22 cellular contexts compared by ENCODE assay signal in genomic region chr3:144477593-144477992, GRCh38.
"Had no signal": no experiment of that assay in that cellular context is flagged by ENCODE, and none has a peak within 500 bp of the region (broad histone marks: within the 10 kb centered on the region; RNA-seq: fewer than 3 reads in every experiment).

No MANE protein-coding gene starts in this region.

- H3K4me2 ChIP-seq: hepatocyte had no signal

- ATAC-seq: foreskin keratinocyte, gastrocnemius medialis, heart left ventricle, left colon, left lung, left ventricle myocardium superior, lower lobe of right lung, mucosa of descending colon had no signal

- H3K27ac ChIP-seq: coronary artery, dorsolateral prefrontal cortex, esophagus muscularis mucosa, foreskin keratinocyte, gastrocnemius medialis, heart left ventricle, hepatocyte, left lung, lower lobe of right lung had no signal

- H3K4me1 ChIP-seq: esophagus muscularis mucosa, foreskin keratinocyte, gastrocnemius medialis, heart left ventricle, left lung, lower lobe of right lung had no signal

- H3K9me3 ChIP-seq: esophagus muscularis mucosa, gastrocnemius medialis, heart left ventricle, left lung, lower lobe of right lung, mucosa of descending colon had no signal

- H3K4me3 ChIP-seq: coronary artery, dorsolateral prefrontal cortex, esophagus muscularis mucosa, gastrocnemius medialis, heart left ventricle, hepatocyte, left lung, lower lobe of right lung, mucosa of descending colon had no signal

- DNase-seq: dermis blood vessel endothelial cell; dorsolateral prefrontal cortex; effector CD4-positive, alpha-beta T cell; effector memory CD4-positive, alpha-beta T cell; foreskin keratinocyte; gastrocnemius medialis; heart left ventricle; hypothalamus; immature natural killer cell; islet precursor cell; kidney; kidney glomerular epithelial cell; left colon; left lung; left ventricle myocardium superior; lower lobe of right lung; mesenchymal stem cell; mucosa of descending colon; naive B cell had no signal

- H3K36me3 ChIP-seq: esophagus muscularis mucosa, gastrocnemius medialis, heart left ventricle, left lung, lower lobe of right lung had no signal

- H3K27me3 ChIP-seq: dorsolateral prefrontal cortex, esophagus muscularis mucosa, foreskin keratinocyte, gastrocnemius medialis, heart left ventricle, hepatocyte, left lung had no signal

- H2AFZ ChIP-seq: hepatocyte had no signal
